Comparison of ENCODE assay signal across 25 cellular contexts in genomic region chr6:36739947-36740817, GRCh38. TPM values are rescaled to one million over a fixed set of nuclear protein-coding genes. Genes with fewer than 3 reads are reported as not detected.
DNase-seq lines count a peak whose midpoint lies in the region; ATAC-seq and TF ChIP-seq lines count a peak whose summit lies in the region.
"Had no signal": no experiment of that assay in that cellular context is flagged by ENCODE, and none has a peak within 500 bp of the region (broad histone marks: within the 10 kb centered on the region; RNA-seq: fewer than 3 reads in every experiment).

No MANE protein-coding gene starts in this region.

- no peak overlapping the region for H3K4me2 ChIP-seq in PC-9
- H3K4me2 ChIP-seq: hepatocyte had no signal

- H3K27me3 ChIP-seq in testis (no peaks in the 10 kb centered on the region), PC-9 (ENCODE audit: insufficient read depth, low read depth) (no peaks in the 10 kb centered on the region)
- H3K27me3 ChIP-seq: adrenal gland, hepatocyte, right lobe of liver had no signal

- CTCF ChIA-PET in activated CD8-positive, alpha-beta memory T cell treated with anti-CD3 and anti-CD28 coated beads, Interleukin-2, amount 10 ng/mL, durations not matched to agents 7 days and 5 days (lab: Charles Lee) = interaction anchor here (1.8 kb wide), 2 partner anchors 15 to 26 kb away, joined by 4 to 5 read pairs; no protein-coding TSS in a partner anchor
- CTCF ChIA-PET in PC-9 (lab: Charles Lee) = no interaction called here

- no peak for TF ChIP-seq POLR2A in testis (IDR thresholded peaks at IDR 0.05)

- WGBS in testis, 2 donors = 83 to 89% methylated on average over 13 of the region's 13 CpGs

- peak overlapping the region; percentile 59 for H3K27ac Mint-ChIP-seq in T-helper 17 cell
- H3K27ac Mint-ChIP-seq in glutamatergic neuron (ENCODE audit: unreplicated experiment) = no peak overlapping the region
- no peak overlapping the region for H3K27ac Mint-ChIP-seq in activated CD8-positive, alpha-beta memory T cell treated with anti-CD3 and anti-CD28 coated beads, Interleukin-2, amount 10 ng/mL, durations not matched to agents 7 days and 5 days
- H3K27ac Mint-ChIP-seq: activated CD4-positive, alpha-beta memory T cell treated with anti-CD3 and anti-CD28 coated beads for 36 hours; CD8-positive, alpha-beta T cell; HFFc6; T-cell had no signal

- no peaks in the 10 kb centered on the region for H3F3A ChIP-seq in PC-9 (ENCODE audit: insufficient read depth, low read depth)

- H3K9me3 Mint-ChIP-seq in glutamatergic neuron (ENCODE audit: unreplicated experiment) = peaks cover 2% of the 10 kb centered on the region
- H3K9me3 Mint-ChIP-seq in activated CD8-positive, alpha-beta memory T cell treated with anti-CD3 and anti-CD28 coated beads, Interleukin-2, amount 10 ng/mL, durations not matched to agents 7 days and 5 days (ENCODE audit: low read depth) = no peaks in the 10 kb centered on the region
- H3K9me3 Mint-ChIP-seq: activated CD4-positive, alpha-beta memory T cell treated with anti-CD3 and anti-CD28 coated beads for 36 hours; CD8-positive, alpha-beta T cell; HFFc6; T-cell had no signal

- POLR2A ChIA-PET in PC-9 (lab: Charles Lee; ENCODE audit: unreplicated experiment) = no interaction called here

- H3K36me3 ChIP-seq in testis (ENCODE audit: low read depth, missing control alignments) = no peaks in the 10 kb centered on the region
- H3K36me3 ChIP-seq in PC-9 (ENCODE audit: low read depth) = no peaks in the 10 kb centered on the region
- H3K36me3 ChIP-seq: adrenal gland, right lobe of liver, WERI-Rb-1 had no signal

- no peaks in the 10 kb centered on the region for H3K9me2 ChIP-seq in PC-9 (ENCODE audit: insufficient read depth)

- H3K4me3 Mint-ChIP-seq in T-helper 17 cell (no peak overlapping the region), glutamatergic neuron (ENCODE audit: unreplicated experiment) (peak overlapping the region; percentile 5)
- no peak overlapping the region for H3K4me3 Mint-ChIP-seq in activated CD8-positive, alpha-beta memory T cell treated with anti-CD3 and anti-CD28 coated beads, Interleukin-2, amount 10 ng/mL, durations not matched to agents 7 days and 5 days
- H3K4me3 Mint-ChIP-seq: activated CD4-positive, alpha-beta memory T cell treated with anti-CD3 and anti-CD28 coated beads for 36 hours; CD8-positive, alpha-beta T cell; HFFc6; T-cell had no signal

- H3K4me3 ChIP-seq in AG10803 (ENCODE audit: low read length) (no peak overlapping the region), testis (no peak overlapping the region), PC-9 (no peak overlapping the region)
- H3K4me3 ChIP-seq: adrenal gland, hepatocyte, right lobe of liver had no signal

- TF ChIP-seq CTCF in AG10803 (conservative IDR thresholded peaks at IDR 0.05; ENCODE audit: low read length) (no peak), glutamatergic neuron (IDR thresholded peaks at IDR 0.05; ENCODE audit: partially characterized antibody, unreplicated experiment) (no peak), testis (IDR thresholded peaks at IDR 0.05) (no peak), PC-9 (conservative IDR thresholded peaks at IDR 0.05) (no peak)

- intact Hi-C loops in testis (cut with DNase I; ENCODE audit: low total_unique reads) = no loop called here
- intact Hi-C loops in PC-9 (cut with micrococcal nuclease; ENCODE audit: unreplicated experiment) = no loop called here

- H3K36me3 Mint-ChIP-seq in T-helper 17 cell (ENCODE audit: low read depth) = no peaks in the 10 kb centered on the region
- H3K36me3 Mint-ChIP-seq in glutamatergic neuron (ENCODE audit: unreplicated experiment) = peaks cover 4% of the 10 kb centered on the region
- H3K36me3 Mint-ChIP-seq in activated CD8-positive, alpha-beta memory T cell treated with anti-CD3 and anti-CD28 coated beads, Interleukin-2, amount 10 ng/mL, durations not matched to agents 7 days and 5 days = no peaks in the 10 kb centered on the region
- H3K36me3 Mint-ChIP-seq: activated CD4-positive, alpha-beta memory T cell treated with anti-CD3 and anti-CD28 coated beads for 36 hours; CD8-positive, alpha-beta T cell; T-cell had no signal

- no peaks in the 10 kb centered on the region for H3K79me2 ChIP-seq in PC-9 (ENCODE audit: low read depth)
- H3K79me2 ChIP-seq: hepatocyte had no signal

- BruUV-seq in PC-9 (replicated peaks; lab: Mats Ljungman, UMichigan) = no TSS peak

- H3K4me1 Mint-ChIP-seq in T-helper 17 cell (peaks cover 25% of the 10 kb centered on the region), glutamatergic neuron (ENCODE audit: low read depth, unreplicated experiment) (peaks cover 3% of the 10 kb centered on the region)
- H3K4me1 Mint-ChIP-seq in activated CD8-positive, alpha-beta memory T cell treated with anti-CD3 and anti-CD28 coated beads, Interleukin-2, amount 10 ng/mL, durations not matched to agents 7 days and 5 days = peaks cover 8% of the 10 kb centered on the region

- peaks cover 5% of the 10 kb centered on the region for H3K4me1 ChIP-seq in testis
- H3K4me1 ChIP-seq in PC-9 (replicated peaks; ENCODE audit: insufficient read depth) = peaks cover 10% of the 10 kb centered on the region
- H3K4me1 ChIP-seq: adrenal gland had no signal

- no peak for ATAC-seq in T-helper 17 cell
- no peak for ATAC-seq in activated CD8-positive, alpha-beta memory T cell treated with anti-CD3 and anti-CD28 coated beads, Interleukin-2, amount 10 ng/mL, durations not matched to agents 7 days and 5 days
- ATAC-seq: CD8-positive, alpha-beta T cell; T-cell had no signal

- H2AFZ ChIP-seq in PC-9 = no peak overlapping the region
- H2AFZ ChIP-seq: hepatocyte had no signal

- peak; percentile 19 for DNase-seq in AG10803 (ENCODE audit: low read depth)
- peak; percentile 31 for DNase-seq in GM03348 (ENCODE audit: low spot score)
- DNase-seq in T-helper 17 cell = no peak
- DNase-seq in glutamatergic neuron = no peak
- no peak for DNase-seq in activated CD8-positive, alpha-beta memory T cell treated with anti-CD3 and anti-CD28 coated beads, Interleukin-2, amount 10 ng/mL, durations not matched to agents 7 days and 5 days
- no peak for DNase-seq in testis
- no peak for DNase-seq in NCI-H2196 (lab: John Stamatoyannopoulos, UW; ENCODE audit: unreplicated experiment)
- DNase-seq in PC-9 = no peak
- DNase-seq: activated CD4-positive, alpha-beta memory T cell treated with anti-CD3 and anti-CD28 coated beads for 36 hours; activated T-cell treated with anti-CD3 and anti-CD28 coated beads for 4 hours; adrenal gland; CD8-positive, alpha-beta T cell; cortex of kidney; DMS79 treated with DMSO at 0.1 percent for 48 hours; HFFc6; NCI-H1436; NCI-H2171; NCI-H526 treated with DMSO at 0.1 percent for 48 hours; right lobe of liver; SHP77; stimulated activated CD4-positive, alpha-beta T cell treated with anti-CD3 and anti-CD28 coated beads, Interleukin-15, amount 100 ng/mL, for 24 hours; T-cell; WERI-Rb-1 had no signal

- H3K27me3 Mint-ChIP-seq in T-helper 17 cell (no peaks in the 10 kb centered on the region), glutamatergic neuron (ENCODE audit: unreplicated experiment) (peaks cover 6% of the 10 kb centered on the region)
- no peaks in the 10 kb centered on the region for H3K27me3 Mint-ChIP-seq in activated CD8-positive, alpha-beta memory T cell treated with anti-CD3 and anti-CD28 coated beads, Interleukin-2, amount 10 ng/mL, durations not matched to agents 7 days and 5 days
- H3K27me3 Mint-ChIP-seq: activated CD4-positive, alpha-beta memory T cell treated with anti-CD3 and anti-CD28 coated beads for 36 hours; T-cell had no signal

- H3K27ac ChIP-seq in testis (no peak overlapping the region), PC-9 (no peak overlapping the region)
- H3K27ac ChIP-seq: epithelial cell of prostate, hepatocyte, right lobe of liver, WERI-Rb-1 had no signal

- no peaks in the 10 kb centered on the region for H4K20me1 ChIP-seq in PC-9 (ENCODE audit: insufficient read depth)

- H3K9me3 ChIP-seq in T-helper 17 cell (ENCODE audit: control insufficient read depth, low read length, poor library complexity, severe bottlenecking) (no peaks in the 10 kb centered on the region), testis (no peaks in the 10 kb centered on the region), PC-9 (ENCODE audit: insufficient read depth, low read depth) (no peaks in the 10 kb centered on the region)
- H3K9me3 ChIP-seq: adrenal gland, right lobe of liver had no signal

RNA-seq across cellular contexts. Expression of gene RAB44, which starts 42.6 kb away (rescaled TPM):
- total RNA-seq in T-helper 17 cell (under 1 TPM; 0.21 to 0.77 TPM), glutamatergic neuron (ENCODE audit: unreplicated experiment) (not detected), testis (under 1 TPM; 0.24 to 0.56 TPM), PC-9 (2021) (not detected in 2 replicates)
- total RNA-seq in activated CD8-positive, alpha-beta memory T cell treated with anti-CD3 and anti-CD28 coated beads, Interleukin-2, amount 10 ng/mL, durations not matched to agents 7 days and 5 days = not detected
- polyA plus RNA-seq in testis (ENCODE audit: insufficient read depth, low read depth, low replicate concordance) = 0.09 TPM
- total RNA-seq: adrenal gland, hepatocyte had no signal
- polyA plus RNA-seq: hepatocyte had no signal

Comparison
In these comparisons a context has a peak if more than half of its experiments do, and no peak if none do; other contexts are left out.
1. DNase-seq: peak in AG10803 (single experiment) and GM03348 (single experiment); none in T-helper 17 cell (0 of 3), glutamatergic neuron (single experiment), activated CD8-positive, alpha-beta memory T cell treated with anti-CD3 and anti-CD28 coated beads, Interleukin-2, amount 10 ng/mL, durations not matched to agents 7 days and 5 days (single experiment), testis (single experiment), NCI-H2196 (single experiment) and PC-9 (0 of 2).